8 cellular contexts compared by ENCODE assay signal in genomic region chr6:158213925-158214674, GRCh38. TPM values are rescaled to one million over a fixed set of nuclear protein-coding genes. Genes with fewer than 3 reads are reported as not detected.
DNase-seq lines count a peak whose midpoint lies in the region; ATAC-seq and TF ChIP-seq lines count a peak whose summit lies in the region.

No MANE protein-coding gene starts in this region.

- no peaks in the 10 kb centered on the region for H3K36me3 ChIP-seq in Caco-2 (ENCODE audit: control insufficient read depth, insufficient read depth, low read length)
- no peaks in the 10 kb centered on the region for H3K36me3 ChIP-seq in suprapubic skin

- no peaks in the 10 kb centered on the region for H3K36me3 Mint-ChIP-seq in Caco-2 (ENCODE audit: insufficient read depth, unreplicated experiment)
- no peaks in the 10 kb centered on the region for H3K36me3 Mint-ChIP-seq in effector memory CD8-positive, alpha-beta T cell (ENCODE audit: insufficient read depth)

- H3K4me1 ChIP-seq in Caco-2, result no peaks in the 10 kb centered on the region
- H3K4me1 ChIP-seq in suprapubic skin, result no peaks in the 10 kb centered on the region

- no peak for TF ChIP-seq EP300 in suprapubic skin (IDR thresholded peaks at IDR 0.05)

- no peaks in the 10 kb centered on the region for H3K27me3 Mint-ChIP-seq in Caco-2 (ENCODE audit: insufficient read depth, unreplicated experiment)
- peaks cover 0 to 2% of the 10 kb centered on the region in 2 donors for H3K27me3 Mint-ChIP-seq in effector memory CD8-positive, alpha-beta T cell

- no peaks in the 10 kb centered on the region for H3K9me3 Mint-ChIP-seq in Caco-2 (ENCODE audit: unreplicated experiment)
- H3K9me3 Mint-ChIP-seq in effector memory CD8-positive, alpha-beta T cell, result no peaks in the 10 kb centered on the region

- TF ChIP-seq CTCF in Caco-2 (IDR thresholded peaks at IDR 0.05; ENCODE audit: insufficient read depth in 1 of 2, low read depth in 1 of 2, low read length in 1 of 2, severe bottlenecking in 1 of 2, unreplicated experiment in 1 of 2) (peak; percentile 75 to 82), suprapubic skin (IDR thresholded peaks at IDR 0.05) (peak; percentile 41 to 67)

- no peak overlapping the region for H3K27ac Mint-ChIP-seq in Caco-2 (ENCODE audit: unreplicated experiment)
- H3K27ac Mint-ChIP-seq in effector memory CD8-positive, alpha-beta T cell, result no peak overlapping the region

- 16% methylated on average over 7 of the region's 7 CpGs for WGBS in suprapubic skin

- ATAC-seq in GM19351 (IDR thresholded peaks at IDR 0.05; ENCODE audit: unreplicated experiment) (peak; percentile 99), HG03432 (IDR thresholded peaks at IDR 0.05; ENCODE audit: unreplicated experiment) (peak; percentile 95)
- ATAC-seq in effector memory CD8-positive, alpha-beta T cell (replicated peaks), result peak; percentile 99

- BruUV-seq in Caco-2 (replicated peaks; lab: Mats Ljungman, UMichigan), result no TSS peak

- H3K4me3 ChIP-seq in Caco-2 (ENCODE audit: low read depth, low read length), result no peak overlapping the region
- no peak overlapping the region for H3K4me3 ChIP-seq in suprapubic skin

- H3K27ac ChIP-seq in suprapubic skin, result no peak overlapping the region

- intact Hi-C loops in Caco-2 (cut with micrococcal nuclease; ENCODE audit: unreplicated experiment), result loop anchor here (1.0 to 2.0 kb wide), 4 partner anchors 304 to 477 kb away; no protein-coding TSS in a partner anchor

- POLR2A ChIA-PET in Caco-2 (lab: Charles Lee), result no interaction called here

- no peak for TF ChIP-seq POLR2A in suprapubic skin (IDR thresholded peaks at IDR 0.05)

- no peaks in the 10 kb centered on the region for H3K9me3 ChIP-seq in Caco-2
- H3K9me3 ChIP-seq in suprapubic skin, result no peaks in the 10 kb centered on the region

- H3K27me3 ChIP-seq in Caco-2 (replicated peaks; ENCODE audit: control insufficient read depth, insufficient read depth, low read length) (no peaks in the 10 kb centered on the region), suprapubic skin (no peaks in the 10 kb centered on the region)

- no peak overlapping the region for H3K4me3 Mint-ChIP-seq in Caco-2 (ENCODE audit: unreplicated experiment)
- H3K4me3 Mint-ChIP-seq in effector memory CD8-positive, alpha-beta T cell, result no peak overlapping the region

- no peaks in the 10 kb centered on the region for H3K4me1 Mint-ChIP-seq in Caco-2 (ENCODE audit: low read depth, unreplicated experiment)
- H3K4me1 Mint-ChIP-seq in effector memory CD8-positive, alpha-beta T cell (ENCODE audit: low read depth in 2 of 2), result peaks cover 0 to 5% of the 10 kb centered on the region in 2 donors

- CTCF ChIA-PET in Caco-2 (lab: Charles Lee), result interaction anchor here (0.6 to 1.6 kb wide), 16 partner anchors 13 to 632 kb away, joined by 3 to 21 read pairs (median 4); partner anchors contain the start of genes DYNLT1 and TMEM181

- peak; percentile 73 to 74 for DNase-seq in Caco-2
- DNase-seq in NCI-H510A (lab: John Stamatoyannopoulos, UW), result peak; percentile 32
- DNase-seq in activated CD4-positive, alpha-beta T cell treated with anti-CD3 and anti-CD28 coated beads for 48 hours, result peak; percentile 68
- peak; percentile 39 to 49 (median 42) for DNase-seq in effector memory CD8-positive, alpha-beta T cell
- peak; percentile 57 for DNase-seq in middle frontal gyrus (ENCODE audit: extremely low spot score, low spot score)
- no peak for DNase-seq in suprapubic skin (ENCODE audit: low spot score in 2 of 2)

RNA-seq across cellular contexts. Expression of gene GTF2H5, which starts 46.0 kb away (rescaled TPM):
- total RNA-seq in Caco-2 (2022) (17.8 and 18.1 TPM in 2 replicates), suprapubic skin (1 to 10 TPM; 1.8 to 3.2 (median 2.1) TPM)

RNA-seq across cellular contexts. Expression of gene SERAC1, which starts 46.0 kb away (rescaled TPM):
- total RNA-seq in Caco-2 (2022) (6.8 and 7.4 TPM in 2 replicates), suprapubic skin (10 to 100 TPM in 1 of 4 donors, 1 to 10 TPM in 3; 7.8 to 11.0 (median 8.7) TPM)

Comparison
In these comparisons a context has a peak if more than half of its experiments do, and no peak if none do; other contexts are left out.
1. DNase-seq: peak in Caco-2 (2 of 2), NCI-H510A (single experiment), activated CD4-positive, alpha-beta T cell treated with anti-CD3 and anti-CD28 coated beads for 48 hours (single experiment), effector memory CD8-positive, alpha-beta T cell (3 of 3) and middle frontal gyrus (single experiment); none in suprapubic skin (0 of 2).
2. Peak in every context shown above with its lines, with median percentiles within 50 percentile points of each other: ATAC-seq.